8 cellular contexts compared by ENCODE assay signal in the genomic region with DNA sequence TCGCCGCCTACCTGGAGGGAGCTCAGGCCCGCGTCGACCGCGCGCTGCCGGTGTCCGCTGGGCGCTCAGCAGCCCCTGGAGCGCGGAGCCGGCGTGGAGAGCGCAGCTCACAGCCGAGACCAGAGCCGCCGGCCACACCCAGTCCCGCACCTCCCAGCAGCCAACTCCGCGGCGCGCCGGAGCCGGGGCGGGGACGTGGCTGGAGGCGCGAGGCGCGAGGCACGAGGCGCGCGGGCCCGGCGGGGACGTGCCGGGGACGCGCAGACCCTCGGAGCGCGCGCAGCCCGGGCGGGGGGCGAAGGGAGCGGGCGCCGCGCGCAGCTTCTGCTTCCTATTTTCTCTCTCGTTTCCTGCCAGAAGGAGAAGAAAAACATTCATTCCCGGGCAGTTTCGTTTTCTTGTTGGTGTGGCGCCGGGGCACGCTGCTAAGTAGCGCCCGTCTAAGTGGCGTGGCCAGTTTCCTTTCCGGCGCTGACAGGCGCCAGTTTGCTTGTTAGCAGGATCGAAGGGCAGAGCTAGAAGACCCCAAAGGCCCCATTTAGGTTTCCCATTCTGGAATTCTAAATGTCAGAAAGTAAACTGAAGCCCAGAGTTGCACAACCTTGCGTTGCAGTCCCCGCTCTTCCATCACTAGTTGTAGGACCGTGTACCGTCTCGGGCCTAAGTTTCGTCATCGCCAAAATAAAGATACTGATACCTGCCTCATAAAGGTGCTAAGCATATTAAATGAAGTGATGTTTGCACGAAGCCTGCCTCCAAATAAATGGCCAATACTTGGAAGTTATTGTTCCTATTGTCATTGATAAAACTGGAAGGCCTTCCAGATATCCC. TPM values are rescaled to one million over a fixed set of nuclear protein-coding genes. Genes with fewer than 3 reads are reported as not detected.
DNase-seq lines count a peak whose midpoint lies in the region; ATAC-seq, FAIRE-seq and TF ChIP-seq lines count a peak whose summit lies in the region.

A gene (minus strand): TSS at position 136 of the 831 bp plus-strand sequence. CDS start 25,270 bp downstream, outside the sequence.

- no peaks in the 10 kb centered on the region for H3K9me3 ChIP-seq in ascending aorta

- no peaks in the 10 kb centered on the region for H3K36me3 ChIP-seq in ascending aorta

- H3K4me3 ChIP-seq in NB4 (ENCODE audit: low read depth, low read length) (peak within 1 kb of the TSS; percentile 81), ascending aorta (peak within 1 kb of the TSS; percentile 85 to 98)

- H3K4me1 ChIP-seq in ascending aorta, result peaks cover 0 to 21% of the 10 kb centered on the region in 2 donors

- H3K27ac ChIP-seq in ascending aorta, result peak within 1 kb of the TSS; percentile 88 to 99

- TF ChIP-seq CTCF in NB4 (IDR thresholded peaks at IDR 0.05; ENCODE audit: low read depth, low read length), result no peak
- TF ChIP-seq CTCF in ascending aorta (IDR thresholded peaks at IDR 0.05), result no peak

- no peak for FAIRE-seq in GM12891 (lab: Jason Lieb, UNC)

- ATAC-seq in HG02610 (IDR thresholded peaks at IDR 0.05; ENCODE audit: unreplicated experiment), result peak; percentile 80
- peak; percentile 92 for ATAC-seq in SK-N-SH treated with all-trans-retinoic acid at 6 μM for 48 hours
- ATAC-seq in left ventricle myocardium superior, result peak; percentile 95

- no peaks in the 10 kb centered on the region for H3K27me3 ChIP-seq in ascending aorta

- intact Hi-C loops in ascending aorta (cut with DNase I), result loop anchor here (1.0 to 10.0 kb wide), 7 partner anchors 31 to 379 kb away; a partner anchor contains a TSS
- intact Hi-C loops in left ventricle myocardium superior (cut with micrococcal nuclease), result no loop called here
- intact Hi-C loops in posterior vena cava (cut with DNase I), result loop anchor here in 1 of 2 donors (10.0 kb wide), 1 partner anchor 113 kb away; a partner anchor contains a TSS

- TF ChIP-seq POLR2A in GM12891 (IDR thresholded peaks at IDR 0.05; ENCODE audit: low read depth, low read length), result no peak
- peak; percentile 80 for TF ChIP-seq POLR2A in NB4 (IDR thresholded peaks at IDR 0.05; ENCODE audit: extremely low read depth, insufficient read length)

- DNase-seq in GM12891 (ENCODE audit: insufficient read length, low spot score), result peak; percentile 62
- DNase-seq in NB4 (ENCODE audit: low read depth), result peak; percentile 93
- DNase-seq in ascending aorta (ENCODE audit: low spot score in 2 of 2), result peak; percentile 34 to 88
- DNase-seq in left ventricle myocardium superior, result peak; percentile 92
- peak; percentile 95 for DNase-seq in posterior vena cava (ENCODE audit: low spot score)
- DNase-seq in SW480 (ENCODE audit: low spot score), result no peak

TF ChIP-seq in GM12891, 5 proteins besides CTCF, POLR2A, EP300 and RAD21:
- TF ChIP-seq TAF1 (IDR thresholded peaks at IDR 0.05; ENCODE audit: low read depth, low read length) (no peak), SPI1 (IDR thresholded peaks at IDR 0.05; ENCODE audit: low read depth, low read length) (no peak), POLR2AphosphoS5 (IDR thresholded peaks at IDR 0.05; ENCODE audit: low read depth, low read length) (no peak), PAX5 (IDR thresholded peaks at IDR 0.05; ENCODE audit: insufficient read depth, low read length, severe bottlenecking) (no peak), POU2F2 (IDR thresholded peaks at IDR 0.05; ENCODE audit: low read depth, low read length) (no peak)

TF ChIP-seq in SK-N-SH treated with all-trans-retinoic acid at 6 μM for 48 hours, 23 proteins besides CTCF, POLR2A, EP300 and RAD21:
- TF ChIP-seq TCF4 (CRISPR knock-in tag; IDR thresholded peaks at IDR 0.05; ENCODE audit: borderline replicate concordance) (no peak), CSDC2 (CRISPR knock-in tag; IDR thresholded peaks at IDR 0.05) (0 out of 2 replicates have a peak, but pooled peaks have one; percentile 74), SNAI2 (CRISPR knock-in tag; IDR thresholded peaks at IDR 0.05) (peak; percentile 81; the same call in 1 of the 2 replicates), ESRRG (CRISPR knock-in tag; IDR thresholded peaks at IDR 0.05) (no peak)
- TF ChIP-seq, protein P1, sequence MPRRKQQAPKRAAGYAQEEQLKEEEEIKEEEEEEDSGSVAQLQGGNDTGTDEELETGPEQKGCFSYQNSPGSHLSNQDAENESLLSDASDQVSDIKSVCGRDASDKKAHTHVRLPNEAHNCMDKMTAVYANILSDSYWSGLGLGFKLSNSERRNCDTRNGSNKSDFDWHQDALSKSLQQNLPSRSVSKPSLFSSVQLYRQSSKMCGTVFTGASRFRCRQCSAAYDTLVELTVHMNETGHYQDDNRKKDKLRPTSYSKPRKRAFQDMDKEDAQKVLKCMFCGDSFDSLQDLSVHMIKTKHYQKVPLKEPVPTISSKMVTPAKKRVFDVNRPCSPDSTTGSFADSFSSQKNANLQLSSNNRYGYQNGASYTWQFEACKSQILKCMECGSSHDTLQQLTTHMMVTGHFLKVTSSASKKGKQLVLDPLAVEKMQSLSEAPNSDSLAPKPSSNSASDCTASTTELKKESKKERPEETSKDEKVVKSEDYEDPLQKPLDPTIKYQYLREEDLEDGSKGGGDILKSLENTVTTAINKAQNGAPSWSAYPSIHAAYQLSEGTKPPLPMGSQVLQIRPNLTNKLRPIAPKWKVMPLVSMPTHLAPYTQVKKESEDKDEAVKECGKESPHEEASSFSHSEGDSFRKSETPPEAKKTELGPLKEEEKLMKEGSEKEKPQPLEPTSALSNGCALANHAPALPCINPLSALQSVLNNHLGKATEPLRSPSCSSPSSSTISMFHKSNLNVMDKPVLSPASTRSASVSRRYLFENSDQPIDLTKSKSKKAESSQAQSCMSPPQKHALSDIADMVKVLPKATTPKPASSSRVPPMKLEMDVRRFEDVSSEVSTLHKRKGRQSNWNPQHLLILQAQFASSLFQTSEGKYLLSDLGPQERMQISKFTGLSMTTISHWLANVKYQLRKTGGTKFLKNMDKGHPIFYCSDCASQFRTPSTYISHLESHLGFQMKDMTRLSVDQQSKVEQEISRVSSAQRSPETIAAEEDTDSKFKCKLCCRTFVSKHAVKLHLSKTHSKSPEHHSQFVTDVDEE (CRISPR knock-in tag; IDR thresholded peaks at IDR 0.05), result peak; percentile 58; the same call in 1 of the 2 replicates
TF ChIP-seq in SK-N-SH treated with all-trans-retinoic acid at 6 μM for 48 hours: peak in this region for 3.

RNA-seq across cellular contexts. Expression of the gene that starts here (rescaled TPM):
- 0.42 TPM for polyA plus RNA-seq in GM12891 (2012; ENCODE audit: low read depth, missing spikeins)
- total RNA-seq in ascending aorta (25.3 TPM), left ventricle myocardium superior (16.3 TPM), posterior vena cava (10 to 100 TPM; 59.0 to 66.6 TPM)
